In the genomic region with DNA sequence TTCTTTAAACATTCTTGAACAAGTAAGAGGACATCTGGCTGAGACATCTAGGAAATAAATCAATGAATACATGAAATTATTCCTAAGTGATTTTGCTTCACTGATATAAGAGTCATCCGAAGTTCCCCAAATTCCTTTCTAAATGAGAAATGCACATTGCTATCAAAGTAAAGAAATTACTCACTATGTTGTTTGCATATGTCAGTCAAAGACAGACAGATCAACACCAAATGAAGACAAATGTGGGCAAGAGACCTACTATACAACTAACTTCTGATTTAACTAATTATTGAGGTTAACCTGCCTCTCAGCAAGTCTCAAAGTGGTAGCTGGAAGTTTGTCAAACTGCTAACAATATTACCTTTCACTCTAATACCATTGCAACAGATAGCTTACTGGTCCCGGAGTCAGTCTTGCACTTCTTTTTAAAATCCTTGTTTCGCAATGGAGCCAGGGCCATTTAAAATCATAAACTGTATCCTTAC, we compare ENCODE assay signal across 13 cellular contexts. TPM values are rescaled to one million over a fixed set of nuclear protein-coding genes. Genes with fewer than 3 reads are reported as not detected.
DNase-seq lines count a peak whose midpoint lies in the region; ATAC-seq and TF ChIP-seq lines count a peak whose summit lies in the region.
"Had no signal": no experiment of that assay in that cellular context is flagged by ENCODE, and none has a peak within 500 bp of the region (broad histone marks: within the 10 kb centered on the region; RNA-seq: fewer than 3 reads in every experiment).

No MANE protein-coding gene starts in this region.

- TF ChIP-seq CTCF in natural killer cell (IDR thresholded peaks at IDR 0.05) (no peak), vagina (IDR thresholded peaks at IDR 0.05) (no peak)

- peaks cover 58% of the 10 kb centered on the region for H3K4me1 Mint-ChIP-seq in activated naive CD8-positive, alpha-beta T cell treated with anti-CD3 and anti-CD28 coated beads, Interleukin-2, amount 50 U/mL, for 24 hours
- peaks cover 39 to 51% of the 10 kb centered on the region in 2 donors for H3K4me1 Mint-ChIP-seq in natural killer cell

- H3K36me3 ChIP-seq in vagina, result peaks cover 6 to 77% of the 10 kb centered on the region in 2 donors

- H3K4me3 ChIP-seq in vagina, result no peak overlapping the region
- H3K4me3 ChIP-seq: coronary artery, K562 had no signal

- peak; percentile 40 for ATAC-seq in HG02759 (IDR thresholded peaks at IDR 0.05; ENCODE audit: unreplicated experiment)
- no peak for ATAC-seq in activated naive CD8-positive, alpha-beta T cell treated with anti-CD3 and anti-CD28 coated beads, Interleukin-2, amount 50 U/mL, for 24 hours
- no peak for ATAC-seq in natural killer cell
- ATAC-seq: K562, left ventricle myocardium superior had no signal

- no peaks in the 10 kb centered on the region for H3K27me3 ChIP-seq in vagina

- peaks cover 61% of the 10 kb centered on the region for H3K36me3 Mint-ChIP-seq in activated naive CD8-positive, alpha-beta T cell treated with anti-CD3 and anti-CD28 coated beads, Interleukin-2, amount 50 U/mL, for 24 hours (ENCODE audit: low read depth)
- H3K36me3 Mint-ChIP-seq in natural killer cell, result peaks cover 13% of the 10 kb centered on the region

- TF ChIP-seq POLR2A in vagina (IDR thresholded peaks at IDR 0.05), result no peak

- no peaks in the 10 kb centered on the region for H3K9me3 Mint-ChIP-seq in activated naive CD8-positive, alpha-beta T cell treated with anti-CD3 and anti-CD28 coated beads, Interleukin-2, amount 50 U/mL, for 24 hours
- H3K9me3 Mint-ChIP-seq in natural killer cell, result no peaks in the 10 kb centered on the region

- DNase-seq in EH (ENCODE audit: low read depth) (peak; percentile 50), natural killer cell (no peak), iPS-NIHi7 (ENCODE audit: extremely low spot score) (no peak), vagina (ENCODE audit: extremely low spot score in 2 of 2) (no peak), H4 (ENCODE audit: low spot score) (no peak)
- DNase-seq in activated naive CD8-positive, alpha-beta T cell treated with anti-CD3 and anti-CD28 coated beads, Interleukin-2, amount 50 U/mL, for 24 hours, result no peak
- DNase-seq: activated effector memory CD4-positive, alpha-beta T cell treated with Interleukin-2 at 50 U/mL for 16 hours; DMS53; left ventricle myocardium superior; stimulated activated naive CD4-positive, alpha-beta T cell treated with Interleukin-2 at 50 U/mL for 16 hours had no signal

- H3K27me3 Mint-ChIP-seq in activated naive CD8-positive, alpha-beta T cell treated with anti-CD3 and anti-CD28 coated beads, Interleukin-2, amount 50 U/mL, for 24 hours, result no peaks in the 10 kb centered on the region
- no peaks in the 10 kb centered on the region for H3K27me3 Mint-ChIP-seq in natural killer cell (ENCODE audit: low read depth in 2 of 2)

- no peaks in the 10 kb centered on the region for H3K9me3 ChIP-seq in vagina

- H3K4me3 Mint-ChIP-seq in activated naive CD8-positive, alpha-beta T cell treated with anti-CD3 and anti-CD28 coated beads, Interleukin-2, amount 50 U/mL, for 24 hours, result no peak overlapping the region
- H3K4me3 Mint-ChIP-seq in natural killer cell, result no peak overlapping the region

- no peak overlapping the region for H3K27ac ChIP-seq in vagina
- H3K27ac ChIP-seq: coronary artery had no signal

- H3K27ac Mint-ChIP-seq in activated naive CD8-positive, alpha-beta T cell treated with anti-CD3 and anti-CD28 coated beads, Interleukin-2, amount 50 U/mL, for 24 hours, result peak overlapping the region; percentile 27
- peak overlapping the region; percentile 94 for H3K27ac Mint-ChIP-seq in natural killer cell

- H3K4me1 ChIP-seq in vagina, result no peaks in the 10 kb centered on the region

- intact Hi-C loops in natural killer cell (cut with micrococcal nuclease) (no loop called here), vagina (cut with DNase I) (no loop called here)

RNA-seq across cellular contexts. Expression of a gene that starts 13.2 kb away (rescaled TPM):
- total RNA-seq in natural killer cell, result 10 to 100 TPM; 84.7 to 94.8 (median 85.6) TPM
- total RNA-seq in vagina, result 72.4 TPM
- 11.8 and 13.5 TPM in 2 replicates for total RNA-seq in H4 (2014; rRNA removed; shearing (Covaris generic))

RNA-seq across cellular contexts. Expression of a gene that starts 58.7 kb away (rescaled TPM):
- 10 to 100 TPM; 57.3 to 67.6 (median 63.4) TPM for total RNA-seq in natural killer cell
- 20.4 TPM for total RNA-seq in vagina
- 48.1 and 54.7 TPM in 2 replicates for total RNA-seq in H4 (2014; rRNA removed; shearing (Covaris generic))
